22 cellular contexts compared by ENCODE assay signal in genomic region chr2:28011322-28011737, GRCh38.
DNase-seq lines count a peak whose midpoint lies in the region; ATAC-seq, FAIRE-seq and TF ChIP-seq lines count a peak whose summit lies in the region.
"Had no signal": no experiment of that assay in that cellular context is flagged by ENCODE, and none has a peak within 500 bp of the region (broad histone marks: within the 10 kb centered on the region; RNA-seq: fewer than 3 reads in every experiment).

No MANE protein-coding gene starts in this region.

- H3K27me3 ChIP-seq in MM.1S (replicated peaks; ENCODE audit: insufficient read depth, low read length) (no peaks in the 10 kb centered on the region), mesendoderm (ENCODE audit: insufficient read depth, low read length, poor library complexity) (no peaks in the 10 kb centered on the region), testis (no peaks in the 10 kb centered on the region)
- H3K27me3 ChIP-seq: Peyer's patch had no signal

- no peak overlapping the region for H3K9ac ChIP-seq in MM.1S (ENCODE audit: low read length)
- H3K9ac ChIP-seq in mesendoderm (ENCODE audit: low read length): no peak overlapping the region
- H3K9ac ChIP-seq: KMS-11 had no signal

- H3K27ac Mint-ChIP-seq in activated CD4-positive, alpha-beta memory T cell treated with anti-CD3 and anti-CD28 coated beads for 36 hours: no peak overlapping the region
- H3K27ac Mint-ChIP-seq: HFFc6 had no signal

- TF ChIP-seq EP300 in A549 (IDR thresholded peaks at IDR 0.05): no peak

- FAIRE-seq in A549 (lab: Jason Lieb, UNC): no peak
- FAIRE-seq: D721Med had no signal

- TF ChIP-seq RAD21 in A549 (conservative IDR thresholded peaks at IDR 0.05 in 1 of 2, IDR thresholded peaks at IDR 0.05 in 1 of 2): no peak

- no peak overlapping the region for H2BK15ac ChIP-seq in mesendoderm (replicated peaks; ENCODE audit: low read depth)

- H4K5ac ChIP-seq in mesendoderm (ENCODE audit: low read length): no peak overlapping the region

- H2BK120ac ChIP-seq in mesendoderm (ENCODE audit: low read depth, low read length): no peak overlapping the region

- H3K36me3 ChIP-seq in MM.1S (replicated peaks; ENCODE audit: insufficient read depth, low read length): no peaks in the 10 kb centered on the region
- H3K36me3 ChIP-seq in mesendoderm (ENCODE audit: control insufficient read depth, insufficient read depth, low read length): no peaks in the 10 kb centered on the region
- H3K36me3 ChIP-seq in testis (ENCODE audit: low read depth, missing control alignments): no peaks in the 10 kb centered on the region
- H3K36me3 ChIP-seq: Peyer's patch had no signal

- TF ChIP-seq CTCF in A549 (IDR thresholded peaks at IDR 0.05) (no peak), MM.1S (IDR thresholded peaks at IDR 0.05; ENCODE audit: low read length) (no peak), testis (IDR thresholded peaks at IDR 0.05) (no peak)

- intact Hi-C loops in activated CD4-positive, alpha-beta memory T cell treated with anti-CD3 and anti-CD28 coated beads for 36 hours (cut with micrococcal nuclease): no loop called here
- intact Hi-C loops in testis (cut with DNase I; ENCODE audit: low total_unique reads): no loop called here

- no peaks in the 10 kb centered on the region for H3K79me2 ChIP-seq in MM.1S (ENCODE audit: low read length)
- H3K79me2 ChIP-seq in mesendoderm (ENCODE audit: control insufficient read depth, insufficient read depth, low read length): no peaks in the 10 kb centered on the region

- no peaks in the 10 kb centered on the region for H3K9me3 Mint-ChIP-seq in activated CD4-positive, alpha-beta memory T cell treated with anti-CD3 and anti-CD28 coated beads for 36 hours
- H3K9me3 Mint-ChIP-seq: HFFc6 had no signal

- H3K4me2 ChIP-seq in A549 (peak overlapping the region; percentile 43), MM.1S (ENCODE audit: low read depth, low read length) (no peak overlapping the region), mesendoderm (ENCODE audit: low read length) (no peak overlapping the region)
- H3K4me2 ChIP-seq: KMS-11 had no signal

- H3K18ac ChIP-seq in mesendoderm (ENCODE audit: low read length): no peak overlapping the region

- H3K9me3 ChIP-seq in A549 (no peaks in the 10 kb centered on the region), MM.1S (replicated peaks; ENCODE audit: insufficient read depth, low read length) (no peaks in the 10 kb centered on the region), testis (no peaks in the 10 kb centered on the region)
- H3K9me3 ChIP-seq: Peyer's patch had no signal

- peaks cover 11% of the 10 kb centered on the region for H3K36me3 Mint-ChIP-seq in activated CD4-positive, alpha-beta memory T cell treated with anti-CD3 and anti-CD28 coated beads for 36 hours

- POLR2A ChIA-PET in A549 (lab: Yijun Ruan, JAX): interaction anchor here (0.5 kb wide), 1 partner anchor 89 kb away, joined by 5 read pairs; no protein-coding TSS in a partner anchor
- POLR2A ChIA-PET in activated CD4-positive, alpha-beta memory T cell treated with anti-CD3 and anti-CD28 coated beads for 36 hours (lab: Charles Lee): no interaction called here

- no peaks in the 10 kb centered on the region for H3F3A ChIP-seq in MM.1S (ENCODE audit: insufficient read depth, low read length)

- no peak for ATAC-seq in A549
- peak; percentile 88 for ATAC-seq in left lobe of liver

- no peaks in the 10 kb centered on the region for H3K27me3 Mint-ChIP-seq in activated CD4-positive, alpha-beta memory T cell treated with anti-CD3 and anti-CD28 coated beads for 36 hours

- H2BK5ac ChIP-seq in mesendoderm (ENCODE audit: low read length): no peak overlapping the region

- H2AFZ ChIP-seq in MM.1S (ENCODE audit: low read length): no peak overlapping the region

- TF ChIP-seq POLR2A in A549 (IDR thresholded peaks at IDR 0.05; ENCODE audit: low read length) (no peak), testis (IDR thresholded peaks at IDR 0.05) (no peak)

- 58% methylated on average over 3 of the region's 3 CpGs for WGBS in A549 (ENCODE audit: missing lambda C conversion rate)
- WGBS in mesendoderm (ENCODE audit: extremely low coverage, insufficient coverage, low lambda C conversion rate): no CpG with 5 or more reads among the region's 3 CpGs
- 62 to 82% methylated on average over 3 of the region's 3 CpGs for WGBS in testis, 2 donors

- H3K79me1 ChIP-seq in mesendoderm (ENCODE audit: low read length): no peaks in the 10 kb centered on the region

- H4K8ac ChIP-seq in mesendoderm (ENCODE audit: low read depth, low read length): no peak overlapping the region

- H3K9me2 ChIP-seq in MM.1S (replicated peaks; ENCODE audit: insufficient read depth, low read length): no peaks in the 10 kb centered on the region

- H3K27ac ChIP-seq in A549: peak overlapping the region in 1 of 2 experiments; percentile 52; a peak in 3 of 6 replicates
- H3K27ac ChIP-seq in MM.1S (ENCODE audit: low read length): no peak overlapping the region
- H3K27ac ChIP-seq in mesendoderm (ENCODE audit: low read depth, low read length): no peak overlapping the region
- H3K27ac ChIP-seq in testis: no peak overlapping the region
- H3K27ac ChIP-seq: HL-60, KMS-11, Peyer's patch had no signal

- H3K4me1 ChIP-seq in A549 (peaks cover 12% of the 10 kb centered on the region; the same call in 2 of the 3 replicates), MM.1S (ENCODE audit: low read length) (peaks cover 12% of the 10 kb centered on the region), mesendoderm (ENCODE audit: control insufficient read depth, low read depth, low read length) (no peaks in the 10 kb centered on the region), testis (no peaks in the 10 kb centered on the region)
- H3K4me1 ChIP-seq: Peyer's patch had no signal

- H2AK5ac ChIP-seq in mesendoderm (ENCODE audit: low read length): no peak overlapping the region

- H3K4me3 ChIP-seq in A549 (no peak overlapping the region), MM.1S (ENCODE audit: low read length) (no peak overlapping the region), mesendoderm (ENCODE audit: low read length) (no peak overlapping the region), testis (no peak overlapping the region)
- H3K4me3 ChIP-seq: Peyer's patch had no signal

- CTCF ChIA-PET in A549 (lab: Yijun Ruan, JAX): interaction anchor here (0.8 to 2.6 kb wide), 8 partner anchors 9 to 328 kb away, joined by 3 to 6 read pairs (median 4); no protein-coding TSS in a partner anchor
- CTCF ChIA-PET in activated CD4-positive, alpha-beta memory T cell treated with anti-CD3 and anti-CD28 coated beads for 36 hours (lab: Charles Lee): interaction anchor here (0.9 kb wide), 1 partner anchor 144 kb away, joined by 4 read pairs; no protein-coding TSS in a partner anchor

- H3K23ac ChIP-seq in mesendoderm (ENCODE audit: low read length): no peak overlapping the region

- DNase-seq in A549 (ENCODE audit: low read depth in 1 of 2, low spot score in 1 of 2): no peak
- peak; percentile 16 for DNase-seq in MM.1S
- DNase-seq in NOMO-1 (lab: John Stamatoyannopoulos, UW; ENCODE audit: unreplicated experiment in 2 of 2): peak; percentile 72 to 87
- no peak for DNase-seq in left lobe of liver (ENCODE audit: low spot score)
- DNase-seq in GDM1 (lab: John Stamatoyannopoulos, UW): no peak
- no peak for DNase-seq in mesendoderm
- DNase-seq in activated CD4-positive, alpha-beta memory T cell treated with anti-CD3 and anti-CD28 coated beads for 36 hours: no peak
- DNase-seq in testis: no peak
- DNase-seq: DMS53, GF-D8, H7, HFFc6, IMR-90, NCI-H1048, NCI-H1417 treated with DMSO at 0.1 percent for 48 hours, NCI-H187 treated with DMSO at 0.1 percent for 48 hours, NCI-H2107, Peyer's patch had no signal

- no peak overlapping the region for H3K56ac ChIP-seq in mesendoderm (ENCODE audit: low read length)

- H3K4ac ChIP-seq in mesendoderm (ENCODE audit: low read depth, low read length): no peak overlapping the region

- no peaks in the 10 kb centered on the region for H3K4me1 Mint-ChIP-seq in activated CD4-positive, alpha-beta memory T cell treated with anti-CD3 and anti-CD28 coated beads for 36 hours (ENCODE audit: low read depth)

- no peaks in the 10 kb centered on the region for H4K20me1 ChIP-seq in MM.1S (ENCODE audit: insufficient read depth, low read length)

- H3K4me3 Mint-ChIP-seq in activated CD4-positive, alpha-beta memory T cell treated with anti-CD3 and anti-CD28 coated beads for 36 hours: no peak overlapping the region
- H3K4me3 Mint-ChIP-seq: CD14-positive monocyte, HFFc6 had no signal

TF ChIP-seq in A549, 52 proteins besides CTCF, POLR2A, EP300 and RAD21:
- TF ChIP-seq ELK1 (IDR thresholded peaks at IDR 0.05; ENCODE audit: low read depth, low read length) (no peak), MAFK (IDR thresholded peaks at IDR 0.05; ENCODE audit: partially characterized antibody) (no peak), HOXB13 (CRISPR knock-in tag; IDR thresholded peaks at IDR 0.05; ENCODE audit: low read depth) (no peak), EHF (CRISPR knock-in tag; IDR thresholded peaks at IDR 0.05) (no peak), GATA3 (IDR thresholded peaks at IDR 0.05; ENCODE audit: borderline replicate concordance) (no peak), TFCP2L1 (CRISPR knock-in tag; IDR thresholded peaks at IDR 0.05) (no peak), FOSL2 (IDR thresholded peaks at IDR 0.05) (no peak), FOSL2 (CRISPR knock-in tag; IDR thresholded peaks at IDR 0.05) (no peak), MYC (IDR thresholded peaks at IDR 0.05; ENCODE audit: borderline replicate concordance, low read length) (no peak), HEYL (CRISPR knock-in tag; IDR thresholded peaks at IDR 0.05) (no peak), ZFP36 (IDR thresholded peaks at IDR 0.05; ENCODE audit: borderline replicate concordance, partially characterized antibody) (no peak)
- TF ChIP-seq, protein P1, sequence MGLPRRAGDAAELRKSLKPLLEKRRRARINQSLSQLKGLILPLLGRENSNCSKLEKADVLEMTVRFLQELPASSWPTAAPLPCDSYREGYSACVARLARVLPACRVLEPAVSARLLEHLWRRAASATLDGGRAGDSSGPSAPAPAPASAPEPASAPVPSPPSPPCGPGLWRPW (IDR thresholded peaks at IDR 0.05): no peak

Comparison
In these comparisons a context has a peak if more than half of its experiments do, and no peak if none do; other contexts are left out.
1. DNase-seq: peak in MM.1S (single experiment) and NOMO-1 (2 of 2); none in A549 (0 of 2), left lobe of liver (single experiment), GDM1 (single experiment), mesendoderm (single experiment), activated CD4-positive, alpha-beta memory T cell treated with anti-CD3 and anti-CD28 coated beads for 36 hours (single experiment) and testis (single experiment).